11 cellular contexts compared by ENCODE assay signal in genomic region chr5:139684881-139685749, GRCh38. TPM values are rescaled to one million over a fixed set of nuclear protein-coding genes. Genes with fewer than 3 reads are reported as not detected.
DNase-seq lines count a peak whose midpoint lies in the region; ATAC-seq and TF ChIP-seq lines count a peak whose summit lies in the region.
"Had no signal": no experiment of that assay in that cellular context is flagged by ENCODE, and none has a peak within 500 bp of the region (broad histone marks: within the 10 kb centered on the region; RNA-seq: fewer than 3 reads in every experiment).

No MANE protein-coding gene starts in this region.

- H2AFZ ChIP-seq in DND-41 (ENCODE audit: low read depth, low read length): no peak overlapping the region
- H2AFZ ChIP-seq in osteoblast (ENCODE audit: low read length): no peak overlapping the region

- peaks cover 3 to 7% of the 10 kb centered on the region in 2 donors for H3K4me1 Mint-ChIP-seq in effector memory CD8-positive, alpha-beta T cell (ENCODE audit: low read depth in 2 of 2)

- H3K4me2 ChIP-seq in DND-41 (ENCODE audit: insufficient read depth, low read length): no peak overlapping the region
- H3K4me2 ChIP-seq in osteoblast (ENCODE audit: insufficient read depth, low read length): no peak overlapping the region

- H3K36me3 ChIP-seq in DND-41 (ENCODE audit: insufficient read depth, low read length) (peaks cover 40% of the 10 kb centered on the region), osteoblast (ENCODE audit: insufficient read depth, low read length) (peaks cover 73% of the 10 kb centered on the region)

- H3K27me3 Mint-ChIP-seq in effector memory CD8-positive, alpha-beta T cell: no peaks in the 10 kb centered on the region

- H3K79me2 ChIP-seq in DND-41 (ENCODE audit: insufficient read depth, low read length): peaks cover 4% of the 10 kb centered on the region; the same call in 1 of the 2 replicates
- peaks cover 82% of the 10 kb centered on the region for H3K79me2 ChIP-seq in osteoblast (ENCODE audit: insufficient read depth, low read length)

- no peaks in the 10 kb centered on the region for H3K9me3 ChIP-seq in DND-41 (ENCODE audit: insufficient read depth, low read length, severe bottlenecking)
- no peaks in the 10 kb centered on the region for H3K9me3 ChIP-seq in osteoblast (ENCODE audit: low read depth, low read length)

- H4K20me1 ChIP-seq in DND-41 (ENCODE audit: insufficient read depth, low read length) (peaks cover 5% of the 10 kb centered on the region), osteoblast (ENCODE audit: insufficient read depth, low read length) (peaks cover 57% of the 10 kb centered on the region)

- DNase-seq in DND-41: peak; percentile 73
- DNase-seq in NCI-H1694 (lab: John Stamatoyannopoulos, UW): peak; percentile 17
- no peak for DNase-seq in effector memory CD8-positive, alpha-beta T cell
- peak; percentile 90 for DNase-seq in osteoblast (ENCODE audit: insufficient read length, low spot score, missing footprints)
- DNase-seq in NK-92 (lab: John Stamatoyannopoulos, UW; ENCODE audit: unreplicated experiment): no peak
- DNase-seq: effector CD8-positive, alpha-beta T cell; NCI-H187 treated with DMSO at 0.1 percent for 48 hours; SW 1271 had no signal

- no peaks in the 10 kb centered on the region for H3K9me3 Mint-ChIP-seq in effector memory CD8-positive, alpha-beta T cell

- TF ChIP-seq CTCF in DND-41 (IDR thresholded peaks at IDR 0.05; ENCODE audit: borderline replicate concordance, extremely low read depth, low read length, poor library complexity, severe bottlenecking): peak; percentile 42
- no peak for TF ChIP-seq CTCF in osteoblast (IDR thresholded peaks at IDR 0.05; ENCODE audit: extremely low read depth, low read depth, low read length)

- H3K4me3 ChIP-seq in DND-41 (ENCODE audit: low read depth in 1 of 2, low read length in 2 of 2) (no peak overlapping the region), osteoblast (ENCODE audit: insufficient read depth, low read length) (no peak overlapping the region)

- ATAC-seq in DND-41 (ENCODE audit: insufficient read depth, low read depth) (peak; percentile 78), HG03159 (IDR thresholded peaks at IDR 0.05; ENCODE audit: unreplicated experiment) (no peak), HG02759 (IDR thresholded peaks at IDR 0.05; ENCODE audit: unreplicated experiment) (no peak), GM18909 (IDR thresholded peaks at IDR 0.05; ENCODE audit: poor library complexity, unreplicated experiment) (no peak)
- ATAC-seq in effector memory CD8-positive, alpha-beta T cell (replicated peaks): no peak

- H3K27ac Mint-ChIP-seq in effector memory CD8-positive, alpha-beta T cell: peak overlapping the region; percentile 41 to 78

- H3K4me3 Mint-ChIP-seq in effector memory CD8-positive, alpha-beta T cell: no peak overlapping the region

- peaks cover 9% of the 10 kb centered on the region for H3K36me3 Mint-ChIP-seq in effector memory CD8-positive, alpha-beta T cell (ENCODE audit: insufficient read depth)

- no peak overlapping the region for H3K9ac ChIP-seq in DND-41 (ENCODE audit: low read depth, low read length)

- peak overlapping the region; percentile 35 for H3K27ac ChIP-seq in DND-41 (ENCODE audit: low read length)
- H3K27ac ChIP-seq in osteoblast (ENCODE audit: low read depth, low read length): peak overlapping the region; percentile 31

- H3K27me3 ChIP-seq in DND-41 (ENCODE audit: insufficient read depth, low read length, poor library complexity) (no peaks in the 10 kb centered on the region), osteoblast (ENCODE audit: insufficient read depth, low read length) (no peaks in the 10 kb centered on the region)

- H3K4me1 ChIP-seq in DND-41 (ENCODE audit: insufficient read depth, low read length) (peaks cover 47% of the 10 kb centered on the region), osteoblast (ENCODE audit: insufficient read depth, low read length) (peaks cover 15% of the 10 kb centered on the region)

RNA-seq across cellular contexts. Expression of gene CXXC5, which starts 37.0 kb away (rescaled TPM):
- 186 and 210 TPM in 2 replicates for total RNA-seq in osteoblast

Comparison
In these comparisons a context has a peak if more than half of its experiments do, and no peak if none do; other contexts are left out.
1. DNase-seq: peak in DND-41 (single experiment), NCI-H1694 (single experiment) and osteoblast (single experiment); none in effector memory CD8-positive, alpha-beta T cell (0 of 3) and NK-92 (single experiment).